10 cellular contexts compared by ENCODE assay signal in genomic region chr20:56629464-56630085, GRCh38. TPM values are rescaled to one million over a fixed set of nuclear protein-coding genes. Genes with fewer than 3 reads are reported as not detected.
DNase-seq lines count a peak whose midpoint lies in the region; ATAC-seq and TF ChIP-seq lines count a peak whose summit lies in the region.
"Had no signal": no experiment of that assay in that cellular context is flagged by ENCODE, and none has a peak within 500 bp of the region (broad histone marks: within the 10 kb centered on the region; RNA-seq: fewer than 3 reads in every experiment).

No MANE protein-coding gene starts in this region.

- H3K27ac ChIP-seq in BLaER1 treated with 17β-estradiol and CSF1 and Interleukin-3, amounts not matched to agents 10 nM and 100 nM, result no peak overlapping the region; a peak in 1 of 22 replicates
- H3K27ac ChIP-seq in IMR-90 (ENCODE audit: insufficient read depth, low read length) (no peak overlapping the region), osteoblast (ENCODE audit: low read depth, low read length) (no peak overlapping the region)
- H3K27ac ChIP-seq: neutrophil had no signal

- H3K36me3 Mint-ChIP-seq in effector memory CD8-positive, alpha-beta T cell (ENCODE audit: insufficient read depth), result no peaks in the 10 kb centered on the region
- H3K36me3 Mint-ChIP-seq: IgD-negative memory B cell had no signal

- H3K4me2 ChIP-seq in BLaER1 treated with 17β-estradiol and CSF1 and Interleukin-3, amounts not matched to agents 10 nM and 100 nM, result peak overlapping the region; percentile 65 to 89 (median 76)
- no peak overlapping the region for H3K4me2 ChIP-seq in IMR-90 (ENCODE audit: low read depth, low read length)
- no peak overlapping the region for H3K4me2 ChIP-seq in osteoblast (ENCODE audit: insufficient read depth, low read length)

- CTCF ChIA-PET in IMR-90 (lab: Yijun Ruan, JAX), result no interaction called here

- no peaks in the 10 kb centered on the region for H3K79me2 ChIP-seq in osteoblast (ENCODE audit: insufficient read depth, low read length)

- TF ChIP-seq POLR2A in IMR-90 (IDR thresholded peaks at IDR 0.05; ENCODE audit: low read depth, low read length) (no peak), erythroblast (IDR thresholded peaks at IDR 0.05; ENCODE audit: low read length) (no peak)

- H2BK15ac ChIP-seq in IMR-90 (ENCODE audit: low read depth, low read length), result no peak overlapping the region

- ATAC-seq in IMR-90 (ENCODE audit: low read depth) (no peak), GM21526 (IDR thresholded peaks at IDR 0.05; ENCODE audit: low FRiP score, unreplicated experiment) (no peak)
- no peak for ATAC-seq in effector memory CD8-positive, alpha-beta T cell (replicated peaks)

- no TSS peak for BruUV-seq in IMR-90 (replicated peaks; lab: Mats Ljungman, UMichigan)

- no peaks in the 10 kb centered on the region for H3K36me3 ChIP-seq in BLaER1 treated with 17β-estradiol and CSF1 and Interleukin-3, amounts not matched to agents 10 nM and 100 nM
- H3K36me3 ChIP-seq in IMR-90 (ENCODE audit: control insufficient read depth, insufficient read depth, low read length), result no peaks in the 10 kb centered on the region
- no peaks in the 10 kb centered on the region for H3K36me3 ChIP-seq in osteoblast (ENCODE audit: insufficient read depth, low read length)
- H3K36me3 ChIP-seq: neutrophil had no signal

- H4K20me1 ChIP-seq in BLaER1 treated with 17β-estradiol and CSF1 and Interleukin-3, amounts not matched to agents 10 nM and 100 nM, result peaks cover 0 to 82% (median 59%) of the 10 kb centered on the region in 11 experiments; a peak in 19 of 22 replicates
- H4K20me1 ChIP-seq in IMR-90 (ENCODE audit: insufficient read depth, low read length) (no peaks in the 10 kb centered on the region), osteoblast (ENCODE audit: insufficient read depth, low read length) (no peaks in the 10 kb centered on the region)

- no peak overlapping the region for H3K14ac ChIP-seq in IMR-90 (replicated peaks; ENCODE audit: low read depth, low read length)

- no peak overlapping the region for H4K8ac ChIP-seq in IMR-90 (ENCODE audit: low read depth in 2 of 2, low read length in 2 of 2)

- H3K9me3 Mint-ChIP-seq in effector memory CD8-positive, alpha-beta T cell, result no peaks in the 10 kb centered on the region
- H3K9me3 Mint-ChIP-seq: IgD-negative memory B cell had no signal

- no peak overlapping the region for H3K23ac ChIP-seq in IMR-90 (ENCODE audit: low read depth, low read length)

- H3K27me3 ChIP-seq in BLaER1 treated with 17β-estradiol and CSF1 and Interleukin-3, amounts not matched to agents 10 nM and 100 nM, result peaks cover 100% of the 10 kb centered on the region in 11 experiments
- H3K27me3 ChIP-seq in IMR-90 (ENCODE audit: control insufficient read depth, insufficient read depth, low read length), result peaks cover 85% of the 10 kb centered on the region
- H3K27me3 ChIP-seq in osteoblast (ENCODE audit: insufficient read depth, low read length), result peaks cover 96% of the 10 kb centered on the region

- POLR2A ChIA-PET in IMR-90 (lab: Charles Lee; ENCODE audit: unreplicated experiment), result no interaction called here

- no peak overlapping the region for H3K27ac Mint-ChIP-seq in effector memory CD8-positive, alpha-beta T cell
- H3K27ac Mint-ChIP-seq: IgD-negative memory B cell had no signal

- TF ChIP-seq CTCF in IMR-90 (conservative IDR thresholded peaks at IDR 0.05; ENCODE audit: low read depth, low read length) (no peak), osteoblast (IDR thresholded peaks at IDR 0.05; ENCODE audit: extremely low read depth, low read depth, low read length) (no peak)

- DNase-seq in IMR-90 (no peak), osteoblast (ENCODE audit: insufficient read length, low spot score, missing footprints) (peak; percentile 88), NCI-H128 (lab: John Stamatoyannopoulos, UW; ENCODE audit: unreplicated experiment) (no peak), erythroblast (lab: John Stamatoyannopoulos, UW) (no peak), AG08395 (ENCODE audit: low spot score) (no peak)
- DNase-seq in effector memory CD8-positive, alpha-beta T cell, result no peak

- H4K91ac ChIP-seq in IMR-90 (ENCODE audit: insufficient read depth, low read depth, low read length), result no peak overlapping the region

- no peak overlapping the region for H3K56ac ChIP-seq in IMR-90 (ENCODE audit: extremely low read depth, insufficient read depth, low read length)

- H3K9ac ChIP-seq in BLaER1 treated with 17β-estradiol and CSF1 and Interleukin-3, amounts not matched to agents 10 nM and 100 nM, result peak overlapping the region in 4 of 11 experiments; percentile 2 to 63 (median 33); a peak in 4 of 22 replicates
- H3K9ac ChIP-seq in IMR-90 (ENCODE audit: low read depth, low read length), result no peak overlapping the region

- no peak overlapping the region for H2BK20ac ChIP-seq in IMR-90 (ENCODE audit: low read depth, low read length)

- in situ Hi-C loops in IMR-90 (cut with MboI; ENCODE audit: low sequenced_read_pairs), result no loop called here

- 0% methylated on average over 24 of the region's 39 CpGs; no CpG with 5 or more reads in 1 of the 2 experiments for WGBS in IMR-90 (ENCODE audit: extremely low coverage in 2 of 2, insufficient read length in 1 of 2), 2 experiments

- peak overlapping the region; percentile 43 to 66 (median 56); a peak in 19 of 20 replicates for H3K4me3 ChIP-seq in BLaER1 treated with 17β-estradiol and CSF1 and Interleukin-3, amounts not matched to agents 10 nM and 100 nM
- H3K4me3 ChIP-seq in IMR-90 (ENCODE audit: insufficient read depth, low read depth, low read length) (no peak overlapping the region), osteoblast (ENCODE audit: insufficient read depth, low read length) (no peak overlapping the region)

- H2BK120ac ChIP-seq in IMR-90 (ENCODE audit: low read depth, low read length), result no peak overlapping the region

- H4K5ac ChIP-seq in IMR-90 (ENCODE audit: low read depth, low read length), result no peak overlapping the region

- H2AK5ac ChIP-seq in IMR-90 (ENCODE audit: low read depth, low read length), result no peak overlapping the region

- peaks cover 66 to 87% of the 10 kb centered on the region in 2 donors for H3K27me3 Mint-ChIP-seq in effector memory CD8-positive, alpha-beta T cell

- intact Hi-C loops in IMR-90 (cut with micrococcal nuclease), result no loop called here

- TF ChIP-seq RAD21 in IMR-90 (IDR thresholded peaks at IDR 0.05; ENCODE audit: low read length), result no peak

- H2BK5ac ChIP-seq in IMR-90 (ENCODE audit: low read depth, low read length, poor library complexity, severe bottlenecking), result no peak overlapping the region

- no peak overlapping the region for H2AK9ac ChIP-seq in IMR-90 (replicated peaks; ENCODE audit: low read depth, low read length, poor library complexity)

- no peak overlapping the region for H3K18ac ChIP-seq in IMR-90 (ENCODE audit: low read depth, low read length)

- H3K9me1 ChIP-seq in IMR-90 (ENCODE audit: insufficient read depth, low read length), result no peaks in the 10 kb centered on the region

- dilution Hi-C loops in IMR-90 (cut with HindIII; ENCODE audit: low sequenced_read_pairs, unreplicated experiment), result no loop called here

- peaks cover 0 to 5% of the 10 kb centered on the region in 2 donors for H3K4me1 Mint-ChIP-seq in effector memory CD8-positive, alpha-beta T cell (ENCODE audit: low read depth in 2 of 2)

- peak overlapping the region; percentile 43 to 58 for H3K4me3 Mint-ChIP-seq in effector memory CD8-positive, alpha-beta T cell

- H3K9me3 ChIP-seq in BLaER1 treated with 17β-estradiol and CSF1 and Interleukin-3, amounts not matched to agents 10 nM and 100 nM (replicated peaks in 1 of 11), result peaks cover 16 to 47% (median 33%) of the 10 kb centered on the region in 11 experiments; a peak in 21 of 22 replicates
- H3K9me3 ChIP-seq in IMR-90 (ENCODE audit: control insufficient read depth, insufficient read depth, low read length) (no peaks in the 10 kb centered on the region), osteoblast (ENCODE audit: low read depth, low read length) (no peaks in the 10 kb centered on the region)
- H3K9me3 ChIP-seq: neutrophil had no signal

- peaks cover 15 to 38% (median 27%) of the 10 kb centered on the region in 10 experiments; a peak in 16 of 20 replicates for H3K4me1 ChIP-seq in BLaER1 treated with 17β-estradiol and CSF1 and Interleukin-3, amounts not matched to agents 10 nM and 100 nM
- H3K4me1 ChIP-seq in IMR-90 (ENCODE audit: control insufficient read depth, insufficient read depth, low read length), result no peaks in the 10 kb centered on the region; the same call in 1 of the 2 replicates
- H3K4me1 ChIP-seq in osteoblast (ENCODE audit: insufficient read depth, low read length), result no peaks in the 10 kb centered on the region

- no peaks in the 10 kb centered on the region for H3K79me1 ChIP-seq in IMR-90 (ENCODE audit: low read depth in 1 of 2, low read length in 2 of 2)

- H2AFZ ChIP-seq in IMR-90 (replicated peaks; ENCODE audit: low read length, poor library complexity) (peak overlapping the region; percentile 74), osteoblast (ENCODE audit: low read length) (no peak overlapping the region)

- no peak overlapping the region for H3K4ac ChIP-seq in IMR-90 (ENCODE audit: low read depth, low read length)

TF ChIP-seq in IMR-90, 13 proteins besides CTCF, POLR2A, EP300 and RAD21 (continues in another document):
- TF ChIP-seq NFE2L2 (IDR thresholded peaks at IDR 0.05; ENCODE audit: low read depth, low read length) (no peak), SMC3 (IDR thresholded peaks at IDR 0.05; ENCODE audit: low read depth, low read length) (no peak), CHD1 (IDR thresholded peaks at IDR 0.05; ENCODE audit: low read depth, low read length) (no peak), CEBPB (IDR thresholded peaks at IDR 0.05; ENCODE audit: low read depth, low read length) (no peak), MAZ (IDR thresholded peaks at IDR 0.05; ENCODE audit: borderline replicate concordance, low read depth, low read length) (no peak), BHLHE40 (IDR thresholded peaks at IDR 0.05; ENCODE audit: low read depth, low read length) (no peak), USF2 (IDR thresholded peaks at IDR 0.05; ENCODE audit: low read depth, low read length) (no peak), MXI1 (IDR thresholded peaks at IDR 0.05; ENCODE audit: borderline replicate concordance, low read depth, low read length) (no peak), MAFK (IDR thresholded peaks at IDR 0.05; ENCODE audit: low read depth, low read length) (no peak), FOS (IDR thresholded peaks at IDR 0.05; ENCODE audit: low read depth, low read length) (no peak)

RNA-seq across cellular contexts. Expression of gene TFAP2C, which starts 0.5 kb away (rescaled TPM):
- total RNA-seq in IMR-90 (2012; rRNA removed), result under 0.01 TPM in 2 replicates
- 0.05 TPM in 1 of 2 replicates, not detected in the other for polyA plus RNA-seq in IMR-90 (2012; rRNA removed)
- polyA plus RNA-seq in IMR-90 (2012; cell fraction: cytosol; rRNA removed), result 0.05 TPM in 1 of 2 replicates, not detected in the other
- polyA plus RNA-seq in IMR-90 (2012; cell fraction: nucleus; rRNA removed; ENCODE audit: low replicate concordance), result 0.04 and 0.08 TPM in 2 replicates
- under 0.01 TPM in 1 of 2 replicates, not detected in the other for total RNA-seq in osteoblast
- polyA plus RNA-seq: IgD-negative memory B cell had no signal

Comparison
In these comparisons a context has a peak if more than half of its experiments do, and no peak if none do; other contexts are left out.
1. H3K4me2 ChIP-seq: peak in BLaER1 treated with 17β-estradiol and CSF1 and Interleukin-3, amounts not matched to agents 10 nM and 100 nM (11 of 11); none in IMR-90 (single experiment) and osteoblast (single experiment).
2. H3K4me3 ChIP-seq: peak in BLaER1 treated with 17β-estradiol and CSF1 and Interleukin-3, amounts not matched to agents 10 nM and 100 nM (10 of 10); none in IMR-90 (single experiment) and osteoblast (single experiment).